Comparison of ENCODE assay signal across 38 cellular contexts in the genomic region with DNA sequence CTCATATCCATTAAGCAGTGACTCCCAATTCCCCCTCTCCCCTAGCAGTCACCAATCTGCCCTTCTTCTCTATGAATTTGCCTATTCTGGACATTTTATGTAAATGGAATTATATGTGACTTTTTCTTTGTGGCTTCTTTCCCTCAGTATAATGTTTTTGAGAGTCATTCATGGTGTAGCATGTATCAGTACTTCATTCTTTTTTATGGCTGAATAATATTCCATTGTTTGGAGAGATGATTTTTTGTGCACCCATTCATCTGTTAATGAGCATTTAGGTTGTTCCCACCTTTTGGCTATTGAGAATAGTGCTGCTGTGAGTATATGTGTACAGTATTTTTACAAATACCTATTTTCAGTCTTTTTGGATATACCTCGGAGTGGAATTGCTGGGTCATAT. TPM values are rescaled to one million over a fixed set of nuclear protein-coding genes. Genes with fewer than 3 reads are reported as not detected.
"Had no signal": no experiment of that assay in that cellular context is flagged by ENCODE, and none has a peak within 500 bp of the region (broad histone marks: within the 10 kb centered on the region; RNA-seq: fewer than 3 reads in every experiment).

No MANE protein-coding gene starts in this region.

- H3K9me3 ChIP-seq: MG63 had no signal

- H3K27me3 ChIP-seq: MG63 had no signal

- DNase-seq: Karpas-422, Kasumi-1, MG63, MM.1S, MV-4-11, NCI-H1048, NCI-H1092, NCI-H1092 treated with DMSO at 0.1 percent for 48 hours, NCI-H1105, NCI-H1105 treated with DMSO at 0.1 percent for 48 hours, NCI-H1417, NCI-H1417 treated with DMSO at 0.1 percent for 48 hours, NCI-H1436, NCI-H1436 treated with DMSO at 0.1 percent for 48 hours, NCI-H146, NCI-H1694, NCI-H1694 treated with DMSO at 0.1 percent for 48 hours, NCI-H187, NCI-H187 treated with DMSO at 0.1 percent for 48 hours, NCI-H1930, NCI-H2029, NCI-H2029 treated with DMSO at 0.1 percent for 48 hours, NCI-H2081, NCI-H2081 treated with DMSO at 0.1 percent for 48 hours, NCI-H2107, NCI-H2171, NCI-H2171 treated with DMSO at 0.1 percent for 48 hours, NCI-H2227 treated with DMSO at 0.1 percent for 48 hours, NCI-H226, NCI-H345, NCI-H446, NCI-H446 treated with DMSO at 0.1 percent for 48 hours, NCI-H510A, NCI-H510A treated with DMSO at 0.1 percent for 48 hours had no signal

- H3K4me3 ChIP-seq: MG63 had no signal

RNA-seq across cellular contexts. Expression of gene PLA2G2E, which starts 21.8 kb away (rescaled TPM):
- total RNA-seq: LHCN-M2, M059J, MCF 10A, NCI-H460 had no signal
